Comparison of ENCODE assay signal across 22 cellular contexts in the genomic region with DNA sequence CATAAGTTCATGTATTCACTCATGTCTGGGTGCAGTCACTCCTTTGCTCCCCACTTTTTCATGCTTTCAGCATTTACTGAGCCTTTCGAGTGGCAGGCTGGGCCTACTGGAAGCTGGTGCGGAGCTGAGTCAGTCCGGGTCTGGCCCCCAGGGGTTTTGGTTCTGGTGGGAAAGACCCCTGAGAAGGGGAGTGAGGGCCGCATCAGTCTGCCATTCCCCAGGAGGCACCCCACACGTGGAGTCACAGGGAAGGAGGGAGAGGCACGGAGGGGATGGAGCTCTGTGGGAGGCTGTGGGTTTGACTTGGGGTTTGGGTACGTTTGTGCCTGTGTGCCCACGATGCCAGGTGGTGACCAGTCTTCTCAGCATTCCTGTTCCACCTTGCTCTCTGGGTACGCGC.
DNase-seq lines count a peak whose midpoint lies in the region; ATAC-seq and TF ChIP-seq lines count a peak whose summit lies in the region.
"Had no signal": no experiment of that assay in that cellular context is flagged by ENCODE, and none has a peak within 500 bp of the region (broad histone marks: within the 10 kb centered on the region; RNA-seq: fewer than 3 reads in every experiment).

No MANE protein-coding gene starts in this region.

- H3K4me1 ChIP-seq in iPS-20b (ENCODE audit: insufficient read depth, low read length) (peaks cover 6% of the 10 kb centered on the region; the same call in 1 of the 2 replicates), osteoblast (ENCODE audit: insufficient read depth, low read length) (no peaks in the 10 kb centered on the region)
- H3K4me1 ChIP-seq: Caco-2, SJSA1 had no signal

- H3K4me3 Mint-ChIP-seq in WTC11 = peak overlapping the region; percentile 42
- H3K4me3 Mint-ChIP-seq: B cell; CD8-positive, alpha-beta T cell; IgD-negative memory B cell had no signal

- H3K36me3 ChIP-seq in iPS-20b (ENCODE audit: insufficient read depth, low read depth, low read length) (peaks cover 4% of the 10 kb centered on the region; the same call in 1 of the 2 replicates), osteoblast (ENCODE audit: insufficient read depth, low read length) (no peaks in the 10 kb centered on the region)
- H3K36me3 ChIP-seq: SJSA1 had no signal

- POLR2A ChIA-PET in WTC11 (lab: Charles Lee) (interaction anchor here (0.6 to 0.9 kb wide), 3 partner anchors 41 to 216 kb away, joined by 4 read pairs; no protein-coding TSS in a partner anchor), HEK293T (lab: Yijun Ruan, JAX) (no interaction called here)

- H3K4me1 Mint-ChIP-seq in WTC11 = peaks cover 17% of the 10 kb centered on the region
- H3K4me1 Mint-ChIP-seq: B cell had no signal

- TF ChIP-seq CTCF in WTC11 (IDR thresholded peaks at IDR 0.05) (no peak), osteoblast (IDR thresholded peaks at IDR 0.05; ENCODE audit: extremely low read depth, low read depth, low read length) (no peak)

- no peak overlapping the region for H3K4me2 ChIP-seq in osteoblast (ENCODE audit: insufficient read depth, low read length)

- ATAC-seq in WTC11 = no peak
- ATAC-seq: CD8-positive, alpha-beta T cell had no signal

- no peak overlapping the region for H2AFZ ChIP-seq in osteoblast (ENCODE audit: low read length)

- H3K27me3 Mint-ChIP-seq in WTC11 (ENCODE audit: low read depth) = no peaks in the 10 kb centered on the region

- H3K9ac ChIP-seq in iPS-20b (ENCODE audit: low read depth, low read length) = no peak overlapping the region

- DNase-seq in WTC11 (ENCODE audit: low spot score) = no peak
- peak; percentile 67 for DNase-seq in osteoblast (ENCODE audit: insufficient read length, low spot score, missing footprints)
- no peak for DNase-seq in HEK293T (ENCODE audit: extremely low spot score)
- no peak for DNase-seq in HuH-7 (ENCODE audit: low spot score)
- no peak for DNase-seq in activated effector memory CD4-positive, alpha-beta T cell treated with Interleukin-2 at 50 U/mL for 16 hours
- no peak for DNase-seq in DMS 273 (lab: John Stamatoyannopoulos, UW; ENCODE audit: unreplicated experiment)
- DNase-seq: CD8-positive, alpha-beta T cell; DMS 273 treated with DMSO at 0.1 percent for 48 hours; DMS79; EL; GDM1; NCI-H1048; NCI-H1694; NCI-H2029 treated with DMSO at 0.1 percent for 48 hours; NCI-H446 treated with DMSO at 0.1 percent for 48 hours; Right ventricle myocardium superior had no signal

- H4K20me1 ChIP-seq in osteoblast (ENCODE audit: insufficient read depth, low read length) = no peaks in the 10 kb centered on the region

- H3K27me3 ChIP-seq in iPS-20b (ENCODE audit: insufficient read depth, low read length) (no peaks in the 10 kb centered on the region), osteoblast (ENCODE audit: insufficient read depth, low read length) (no peaks in the 10 kb centered on the region)
- H3K27me3 ChIP-seq: SJSA1 had no signal

- H3K9me3 Mint-ChIP-seq in WTC11 = no peaks in the 10 kb centered on the region
- H3K9me3 Mint-ChIP-seq: CD8-positive, alpha-beta T cell; IgD-negative memory B cell had no signal

- H3K27ac ChIP-seq in iPS-20b (ENCODE audit: low read length) (no peak overlapping the region), osteoblast (ENCODE audit: low read depth, low read length) (no peak overlapping the region)
- H3K27ac ChIP-seq: C4-2B, SJSA1 had no signal

- H3K4me3 ChIP-seq in iPS-20b (ENCODE audit: low read length) (0 out of 2 replicates have a peak overlapping the region, but pooled peaks have one; percentile 21), osteoblast (ENCODE audit: insufficient read depth, low read length) (no peak overlapping the region)
- H3K4me3 ChIP-seq: SJSA1 had no signal

- H3K9me3 ChIP-seq in iPS-20b (ENCODE audit: insufficient read depth, low read depth, low read length) (no peaks in the 10 kb centered on the region), osteoblast (ENCODE audit: low read depth, low read length) (no peaks in the 10 kb centered on the region)
- H3K9me3 ChIP-seq: Caco-2, SJSA1 had no signal

- H3K27ac Mint-ChIP-seq in WTC11 = peak overlapping the region; percentile 78; the same call in 1 of the 2 replicates
- H3K27ac Mint-ChIP-seq: B cell; CD8-positive, alpha-beta T cell; IgD-negative memory B cell had no signal

- no peaks in the 10 kb centered on the region for H3K79me2 ChIP-seq in osteoblast (ENCODE audit: insufficient read depth, low read length)

- CTCF ChIA-PET in WTC11 (lab: Charles Lee) (interaction anchor here (0.9 to 2.9 kb wide), 12 partner anchors 12 to 787 kb away, joined by 3 to 16 read pairs (median 7); partner anchors contain the start of gene PTPRU), HEK293T (lab: Yijun Ruan, JAX) (no interaction called here)

- no peaks in the 10 kb centered on the region for H3K36me3 Mint-ChIP-seq in WTC11
- H3K36me3 Mint-ChIP-seq: CD8-positive, alpha-beta T cell had no signal

TF ChIP-seq in WTC11, 78 proteins besides CTCF, POLR2A, EP300 and RAD21 (continues in another document):
- TF ChIP-seq IRF2 (CRISPR knock-in tag; IDR thresholded peaks at IDR 0.05; ENCODE audit: borderline replicate concordance, low read depth) (no peak), SOX15 (CRISPR knock-in tag; IDR thresholded peaks at IDR 0.05) (no peak), GABPB1 (CRISPR knock-in tag; IDR thresholded peaks at IDR 0.05) (no peak), ZBTB21 (CRISPR knock-in tag; IDR thresholded peaks at IDR 0.05; ENCODE audit: borderline replicate concordance) (no peak), ATF1 (CRISPR knock-in tag; IDR thresholded peaks at IDR 0.05) (no peak)
- TF ChIP-seq, protein P1, sequence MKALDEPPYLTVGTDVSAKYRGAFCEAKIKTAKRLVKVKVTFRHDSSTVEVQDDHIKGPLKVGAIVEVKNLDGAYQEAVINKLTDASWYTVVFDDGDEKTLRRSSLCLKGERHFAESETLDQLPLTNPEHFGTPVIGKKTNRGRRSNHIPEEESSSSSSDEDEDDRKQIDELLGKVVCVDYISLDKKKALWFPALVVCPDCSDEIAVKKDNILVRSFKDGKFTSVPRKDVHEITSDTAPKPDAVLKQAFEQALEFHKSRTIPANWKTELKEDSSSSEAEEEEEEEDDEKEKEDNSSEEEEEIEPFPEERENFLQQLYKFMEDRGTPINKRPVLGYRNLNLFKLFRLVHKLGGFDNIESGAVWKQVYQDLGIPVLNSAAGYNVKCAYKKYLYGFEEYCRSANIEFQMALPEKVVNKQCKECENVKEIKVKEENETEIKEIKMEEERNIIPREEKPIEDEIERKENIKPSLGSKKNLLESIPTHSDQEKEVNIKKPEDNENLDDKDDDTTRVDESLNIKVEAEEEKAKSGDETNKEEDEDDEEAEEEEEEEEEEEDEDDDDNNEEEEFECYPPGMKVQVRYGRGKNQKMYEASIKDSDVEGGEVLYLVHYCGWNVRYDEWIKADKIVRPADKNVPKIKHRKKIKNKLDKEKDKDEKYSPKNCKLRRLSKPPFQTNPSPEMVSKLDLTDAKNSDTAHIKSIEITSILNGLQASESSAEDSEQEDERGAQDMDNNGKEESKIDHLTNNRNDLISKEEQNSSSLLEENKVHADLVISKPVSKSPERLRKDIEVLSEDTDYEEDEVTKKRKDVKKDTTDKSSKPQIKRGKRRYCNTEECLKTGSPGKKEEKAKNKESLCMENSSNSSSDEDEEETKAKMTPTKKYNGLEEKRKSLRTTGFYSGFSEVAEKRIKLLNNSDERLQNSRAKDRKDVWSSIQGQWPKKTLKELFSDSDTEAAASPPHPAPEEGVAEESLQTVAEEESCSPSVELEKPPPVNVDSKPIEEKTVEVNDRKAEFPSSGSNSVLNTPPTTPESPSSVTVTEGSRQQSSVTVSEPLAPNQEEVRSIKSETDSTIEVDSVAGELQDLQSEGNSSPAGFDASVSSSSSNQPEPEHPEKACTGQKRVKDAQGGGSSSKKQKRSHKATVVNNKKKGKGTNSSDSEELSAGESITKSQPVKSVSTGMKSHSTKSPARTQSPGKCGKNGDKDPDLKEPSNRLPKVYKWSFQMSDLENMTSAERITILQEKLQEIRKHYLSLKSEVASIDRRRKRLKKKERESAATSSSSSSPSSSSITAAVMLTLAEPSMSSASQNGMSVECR (CRISPR knock-in tag; IDR thresholded peaks at IDR 0.05; ENCODE audit: borderline replicate concordance) = no peak

TF ChIP-seq in HEK293T, 16 proteins besides CTCF, POLR2A, EP300 and RAD21:
- TF ChIP-seq SUZ12 (IDR thresholded peaks at IDR 0.05) (no peak), FOXM1 (IDR thresholded peaks at IDR 0.05; ENCODE audit: borderline replicate concordance) (no peak), FOXA1 (IDR thresholded peaks at IDR 0.05) (no peak), ELF4 (IDR thresholded peaks at IDR 0.05) (no peak), NFRKB (IDR thresholded peaks at IDR 0.05) (no peak), SP1 (IDR thresholded peaks at IDR 0.05) (no peak), CTBP1 (IDR thresholded peaks at IDR 0.05; ENCODE audit: borderline replicate concordance) (no peak), FOXK2 (IDR thresholded peaks at IDR 0.05) (no peak), L3MBTL2 (conservative IDR thresholded peaks at IDR 0.05) (no peak), PKNOX1 (IDR thresholded peaks at IDR 0.05) (no peak), BHLHE40 (IDR thresholded peaks at IDR 0.05; ENCODE audit: borderline replicate concordance) (no peak), ZNF384 (IDR thresholded peaks at IDR 0.05) (no peak), ARNT (IDR thresholded peaks at IDR 0.05) (no peak), TARDBP (IDR thresholded peaks at IDR 0.05) (no peak), LEF1 (IDR thresholded peaks at IDR 0.05; ENCODE audit: borderline replicate concordance) (no peak)
TF ChIP-seq in HEK293T: peak in this region for 0.
